ENCODE assay signal across 10 cellular contexts in genomic region chr6:41548841-41549642, GRCh38. TPM values are rescaled to one million over a fixed set of nuclear protein-coding genes. Genes with fewer than 3 reads are reported as not detected.
DNase-seq lines count a peak whose midpoint lies in the region; ATAC-seq and TF ChIP-seq lines count a peak whose summit lies in the region.
"Had no signal": no experiment of that assay in that cellular context is flagged by ENCODE, and none has a peak within 500 bp of the region (broad histone marks: within the 10 kb centered on the region; RNA-seq: fewer than 3 reads in every experiment).

No MANE protein-coding gene starts in this region.

- H3K9me3 ChIP-seq in DND-41 (ENCODE audit: insufficient read depth, low read length, severe bottlenecking) = no peaks in the 10 kb centered on the region
- H3K9me3 ChIP-seq in prostate gland = no peaks in the 10 kb centered on the region

- no peak for TF ChIP-seq CTCF in DND-41 (IDR thresholded peaks at IDR 0.05; ENCODE audit: borderline replicate concordance, extremely low read depth, low read length, poor library complexity, severe bottlenecking)
- no peak for TF ChIP-seq CTCF in glutamatergic neuron (IDR thresholded peaks at IDR 0.05; ENCODE audit: partially characterized antibody, unreplicated experiment)
- no peak for TF ChIP-seq CTCF in prostate gland (IDR thresholded peaks at IDR 0.05)

- peaks cover 88% of the 10 kb centered on the region for H3K79me2 ChIP-seq in DND-41 (ENCODE audit: insufficient read depth, low read length)

- intact Hi-C loops in prostate gland (cut with DNase I) = loop anchor here (5.0 kb wide), 3 partner anchors 43 to 177 kb away; no protein-coding TSS in a partner anchor

- H2AFZ ChIP-seq in DND-41 (ENCODE audit: low read depth, low read length) = no peak overlapping the region

- WGBS in prostate gland = 78% methylated on average over 11 of the region's 11 CpGs

- H3K4me1 Mint-ChIP-seq in T-cell = peaks cover 23 to 39% (median 32%) of the 10 kb centered on the region in 3 donors
- H3K4me1 Mint-ChIP-seq in glutamatergic neuron (ENCODE audit: low read depth, unreplicated experiment) = peaks cover 14% of the 10 kb centered on the region

- peaks cover 39% of the 10 kb centered on the region for H3K36me3 ChIP-seq in DND-41 (ENCODE audit: insufficient read depth, low read length)
- peaks cover 0 to 8% of the 10 kb centered on the region in 2 donors for H3K36me3 ChIP-seq in prostate gland

- H3K4me3 ChIP-seq in DND-41 (ENCODE audit: low read depth in 1 of 2, low read length in 2 of 2) = 0 out of 4 replicates have a peak overlapping the region, but pooled peaks of 1 of the 2 experiments have one; percentile 10
- peak overlapping the region; percentile 59 to 90 for H3K4me3 ChIP-seq in prostate gland

- no peak for TF ChIP-seq POLR2A in prostate gland (IDR thresholded peaks at IDR 0.05)

- H3K9me3 Mint-ChIP-seq in T-cell = no peaks in the 10 kb centered on the region
- peaks cover 8% of the 10 kb centered on the region for H3K9me3 Mint-ChIP-seq in glutamatergic neuron (ENCODE audit: unreplicated experiment)

- no peak overlapping the region; the same call in 1 of the 2 replicates for H3K9ac ChIP-seq in DND-41 (ENCODE audit: low read depth, low read length)

- H3K27me3 Mint-ChIP-seq in T-cell (peaks cover 5 to 16% of the 10 kb centered on the region in 2 donors), glutamatergic neuron (ENCODE audit: unreplicated experiment) (peaks cover 8% of the 10 kb centered on the region)

- H3K27me3 ChIP-seq in DND-41 (ENCODE audit: insufficient read depth, low read length, poor library complexity) (no peaks in the 10 kb centered on the region), prostate gland (replicated peaks; ENCODE audit: insufficient read depth) (no peaks in the 10 kb centered on the region)

- H4K20me1 ChIP-seq in DND-41 (ENCODE audit: insufficient read depth, low read length) = peaks cover 65% of the 10 kb centered on the region

- H3K27ac Mint-ChIP-seq in T-cell (no peak overlapping the region), glutamatergic neuron (ENCODE audit: unreplicated experiment) (no peak overlapping the region)

- no peak for ATAC-seq in DND-41 (ENCODE audit: insufficient read depth, low read depth)
- no peak for ATAC-seq in T-cell (replicated peaks in 1 of 4)

- H3K27ac ChIP-seq in DND-41 (ENCODE audit: low read length) (no peak overlapping the region), prostate gland (no peak overlapping the region)
- H3K27ac ChIP-seq: dorsolateral prefrontal cortex had no signal

- POLR2A ChIA-PET in T-cell (lab: Charles Lee) = no interaction called here

- H3K4me1 ChIP-seq in DND-41 (ENCODE audit: insufficient read depth, low read length) = peaks cover 50% of the 10 kb centered on the region
- peaks cover 3% of the 10 kb centered on the region for H3K4me1 ChIP-seq in prostate gland (replicated peaks)

- H3K4me3 Mint-ChIP-seq in T-cell (peak overlapping the region; percentile 65 to 87 (median 73)), glutamatergic neuron (ENCODE audit: unreplicated experiment) (peak overlapping the region; percentile 79)

- peak overlapping the region; percentile 84 for H3K4me2 ChIP-seq in DND-41 (ENCODE audit: insufficient read depth, low read length)

- in situ Hi-C loops in ACHN (cut with HindIII; ENCODE audit: low pct_ligation_motif_present, low pct_unique_long_range_greater_than_20kb, low sequenced_read_pairs) = no loop called here

- peaks cover 11% of the 10 kb centered on the region for H3K36me3 Mint-ChIP-seq in T-cell
- H3K36me3 Mint-ChIP-seq in glutamatergic neuron (ENCODE audit: unreplicated experiment) = no peaks in the 10 kb centered on the region

- no peak for DNase-seq in DND-41
- DNase-seq in T-cell = no peak
- DNase-seq in glutamatergic neuron = no peak
- no peak for DNase-seq in prostate gland (ENCODE audit: low spot score)
- DNase-seq in KG1 (lab: John Stamatoyannopoulos, UW) = no peak
- no peak for DNase-seq in ACHN
- DNase-seq in stimulated activated naive CD4-positive, alpha-beta T cell treated with Interleukin-2 at 50 U/mL for 16 hours (lab: John Stamatoyannopoulos, UW) = no peak
- no peak for DNase-seq in germinal center (ENCODE audit: low spot score)
- DNase-seq: DMS79 treated with DMSO at 0.1 percent for 48 hours, dorsolateral prefrontal cortex had no signal

- CTCF ChIA-PET in T-cell (lab: Charles Lee) = no interaction called here

RNA-seq across cellular contexts. Expression of gene FOXP4, which starts 2.9 kb away (rescaled TPM):
- total RNA-seq in T-cell (10 to 100 TPM in 1 of 5 donors, 1 to 10 TPM in 4; 4.6 to 10.1 (median 9.5) TPM), glutamatergic neuron (ENCODE audit: unreplicated experiment) (27.9 TPM), prostate gland (10 to 100 TPM; 24.8 to 53.5 TPM)
